ENCODE assay signal across 8 cellular contexts in the genomic region with DNA sequence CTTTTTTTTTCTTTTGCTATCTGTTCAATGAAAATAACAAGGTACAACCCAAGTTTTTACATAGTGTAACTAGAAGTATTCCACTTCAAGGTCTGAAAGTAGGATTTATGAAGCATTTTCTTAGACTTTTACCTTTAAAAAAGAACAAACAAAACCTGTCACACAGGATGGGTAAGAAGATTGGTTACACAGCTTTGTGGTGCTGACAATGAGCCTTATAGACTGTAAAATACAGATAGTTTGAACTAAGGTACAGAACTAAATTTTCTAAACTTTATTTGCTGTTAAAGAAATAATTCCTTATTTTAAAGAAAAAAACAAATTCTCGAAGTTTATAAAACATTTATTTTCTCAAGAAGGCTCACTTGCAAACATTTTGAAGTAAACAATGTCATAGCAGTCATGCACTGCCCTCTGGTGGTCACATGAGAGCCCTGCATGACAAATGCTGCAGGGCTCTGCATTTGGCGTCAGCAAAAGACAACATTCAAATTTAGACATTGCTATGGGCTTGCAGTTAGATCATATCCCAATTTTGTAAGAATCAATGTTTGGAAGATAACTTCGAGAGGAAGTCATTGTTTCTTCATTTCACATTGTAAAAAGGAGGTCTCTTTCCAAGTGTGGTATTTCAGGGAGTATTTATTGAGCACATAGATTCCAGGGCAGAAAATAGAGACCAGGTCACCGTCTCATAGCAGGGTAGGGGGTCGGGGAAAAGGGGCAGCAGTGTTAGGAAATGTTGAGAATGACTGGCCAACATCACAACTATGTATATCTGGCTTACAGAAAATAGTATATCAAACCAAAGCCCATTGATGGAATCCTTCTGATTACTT.
A peak's percentile ranks its signal among the peaks of the same experiment; 100 is the strongest.
DNase-seq lines count a peak whose midpoint lies in the region; ATAC-seq and TF ChIP-seq lines count a peak whose summit lies in the region.

No MANE protein-coding gene starts in this region.

- H3F3A ChIP-seq in MM.1S (ENCODE audit: insufficient read depth, low read length) = no peaks in the 10 kb centered on the region

- no peaks in the 10 kb centered on the region for H4K20me1 ChIP-seq in MM.1S (ENCODE audit: insufficient read depth, low read length)

- H3K9me3 ChIP-seq in MM.1S (replicated peaks; ENCODE audit: insufficient read depth, low read length) (no peaks in the 10 kb centered on the region), endodermal cell (ENCODE audit: control insufficient read depth, low read length) (peaks cover 39% of the 10 kb centered on the region), tibial nerve (peaks cover 0 to 25% (median 0%) of the 10 kb centered on the region in 4 donors)

- H3K9me3 Mint-ChIP-seq in activated CD4-positive, alpha-beta T cell treated with anti-CD3 and anti-CD28 coated beads for 36 hours (ENCODE audit: low read depth) = peaks cover 23% of the 10 kb centered on the region
- peaks cover 43% of the 10 kb centered on the region for H3K9me3 Mint-ChIP-seq in endodermal cell
- peaks cover 12 to 31% (median 22%) of the 10 kb centered on the region in 7 donors for H3K9me3 Mint-ChIP-seq in naive B cell

- in situ Hi-C loops in ACHN (cut with HindIII; ENCODE audit: low pct_ligation_motif_present, low pct_unique_long_range_greater_than_20kb, low sequenced_read_pairs) = no loop called here

- H3K4me1 ChIP-seq in MM.1S (ENCODE audit: low read length) = no peaks in the 10 kb centered on the region; the same call in 1 of the 2 replicates
- H3K4me1 ChIP-seq in endodermal cell (ENCODE audit: control insufficient read depth, insufficient read depth, low read length) = no peaks in the 10 kb centered on the region
- no peaks in the 10 kb centered on the region for H3K4me1 ChIP-seq in tibial nerve

- CTCF ChIA-PET in HEK293T (lab: Yijun Ruan, JAX) = interaction anchor here (0.6 to 1.1 kb wide), 4 partner anchors 25 to 938 kb away, joined by 3 to 7 read pairs (median 3); no protein-coding TSS in a partner anchor
- CTCF ChIA-PET in activated CD4-positive, alpha-beta T cell treated with anti-CD3 and anti-CD28 coated beads for 36 hours (lab: Charles Lee) = interaction anchor here (0.5 to 3.5 kb wide), 6 partner anchors 8 to 1899 kb away, joined by 3 to 39 read pairs (median 3); no protein-coding TSS in a partner anchor

- H3K27me3 Mint-ChIP-seq in activated CD4-positive, alpha-beta T cell treated with anti-CD3 and anti-CD28 coated beads for 36 hours = peaks cover 9% of the 10 kb centered on the region
- H3K27me3 Mint-ChIP-seq in endodermal cell (ENCODE audit: insufficient read depth) (peaks cover 2% of the 10 kb centered on the region), naive B cell (no peaks in the 10 kb centered on the region)

- H3K4me1 Mint-ChIP-seq in activated CD4-positive, alpha-beta T cell treated with anti-CD3 and anti-CD28 coated beads for 36 hours = no peaks in the 10 kb centered on the region
- no peaks in the 10 kb centered on the region for H3K4me1 Mint-ChIP-seq in endodermal cell
- no peaks in the 10 kb centered on the region for H3K4me1 Mint-ChIP-seq in naive B cell

- 0 out of 2 replicates have a peak overlapping the region, but pooled peaks have one; percentile 10 for H2AFZ ChIP-seq in MM.1S (ENCODE audit: low read length)

- TF ChIP-seq CTCF in GM10266 (IDR thresholded peaks at IDR 0.05; ENCODE audit: control insufficient read depth, insufficient read depth, low read depth, missing control alignments) (peak; percentile 90), MM.1S (IDR thresholded peaks at IDR 0.05; ENCODE audit: low read length) (peak; percentile 99), endodermal cell (conservative IDR thresholded peaks at IDR 0.05) (peak; percentile 99), tibial nerve (IDR thresholded peaks at IDR 0.05) (peak; percentile 69 to 89 (median 87))

- H3K27ac Mint-ChIP-seq in activated CD4-positive, alpha-beta T cell treated with anti-CD3 and anti-CD28 coated beads for 36 hours = no peak overlapping the region
- H3K27ac Mint-ChIP-seq in endodermal cell = no peak overlapping the region
- peak overlapping the region in 1 of 6 donors; percentile 1 for H3K27ac Mint-ChIP-seq in naive B cell

- DNase-seq in ACHN = peak; percentile 57
- DNase-seq in GM10266 (ENCODE audit: extremely low spot score) = peak; percentile 47
- DNase-seq in HEK293T (ENCODE audit: extremely low spot score) = peak; percentile 72
- DNase-seq in MM.1S = peak; percentile 78
- peak; percentile 70 for DNase-seq in activated CD4-positive, alpha-beta T cell treated with anti-CD3 and anti-CD28 coated beads for 36 hours
- DNase-seq in endodermal cell = peak; percentile 87
- peak; percentile 2 for DNase-seq in naive B cell
- DNase-seq in tibial nerve (ENCODE audit: low spot score in 2 of 2) = peak; percentile 31 to 46

- H3K27me3 ChIP-seq in MM.1S (replicated peaks; ENCODE audit: insufficient read depth, low read length) (no peaks in the 10 kb centered on the region), endodermal cell (ENCODE audit: control insufficient read depth, insufficient read depth, low read length, poor library complexity, severe bottlenecking) (no peaks in the 10 kb centered on the region), tibial nerve (no peaks in the 10 kb centered on the region)

- H3K27ac ChIP-seq in MM.1S (ENCODE audit: low read length) = no peak overlapping the region
- H3K27ac ChIP-seq in endodermal cell (ENCODE audit: low read depth, low read length) = no peak overlapping the region
- H3K27ac ChIP-seq in tibial nerve = no peak overlapping the region

- TF ChIP-seq POLR2A in tibial nerve (IDR thresholded peaks at IDR 0.05) = no peak

- POLR2A ChIA-PET in HEK293T (lab: Yijun Ruan, JAX) = no interaction called here
- POLR2A ChIA-PET in activated CD4-positive, alpha-beta T cell treated with anti-CD3 and anti-CD28 coated beads for 36 hours (lab: Charles Lee) = no interaction called here

- no peaks in the 10 kb centered on the region for H3K36me3 Mint-ChIP-seq in activated CD4-positive, alpha-beta T cell treated with anti-CD3 and anti-CD28 coated beads for 36 hours (ENCODE audit: low read depth)
- H3K36me3 Mint-ChIP-seq in endodermal cell (ENCODE audit: low read depth) (peaks cover 5% of the 10 kb centered on the region), naive B cell (peaks cover 6 to 9% of the 10 kb centered on the region in 2 donors)

- H3K4me3 Mint-ChIP-seq in activated CD4-positive, alpha-beta T cell treated with anti-CD3 and anti-CD28 coated beads for 36 hours = no peak overlapping the region
- H3K4me3 Mint-ChIP-seq in endodermal cell (no peak overlapping the region), naive B cell (no peak overlapping the region)

- no peak overlapping the region for H3K4me2 ChIP-seq in MM.1S (ENCODE audit: low read depth, low read length)

- H3K9ac ChIP-seq in MM.1S (ENCODE audit: low read length) (no peak overlapping the region), endodermal cell (ENCODE audit: extremely low read depth, low read length, poor library complexity, severe bottlenecking) (no peak overlapping the region)

- no peaks in the 10 kb centered on the region for H3K36me3 ChIP-seq in MM.1S (replicated peaks; ENCODE audit: insufficient read depth, low read length)
- no peaks in the 10 kb centered on the region for H3K36me3 ChIP-seq in endodermal cell (ENCODE audit: control insufficient read depth, insufficient read depth, low read length)
- no peaks in the 10 kb centered on the region for H3K36me3 ChIP-seq in tibial nerve

- intact Hi-C loops in activated CD4-positive, alpha-beta T cell treated with anti-CD3 and anti-CD28 coated beads for 36 hours (cut with DNase I, micrococcal nuclease) = loop anchor here (1.0 to 5.0 kb wide), 2 partner anchors 25 to 1724 kb away; no protein-coding TSS in a partner anchor

- H3K4me3 ChIP-seq in MM.1S (ENCODE audit: low read length) = no peak overlapping the region
- H3K4me3 ChIP-seq in endodermal cell (ENCODE audit: low read length) = no peak overlapping the region
- H3K4me3 ChIP-seq in tibial nerve = no peak overlapping the region

- no peak for TF ChIP-seq EP300 in tibial nerve (IDR thresholded peaks at IDR 0.05)

- H3K79me2 ChIP-seq in MM.1S (ENCODE audit: low read length) = no peaks in the 10 kb centered on the region

- H3K9me2 ChIP-seq in MM.1S (replicated peaks; ENCODE audit: insufficient read depth, low read length) = no peaks in the 10 kb centered on the region

- peak; percentile 33 for ATAC-seq in activated CD4-positive, alpha-beta T cell treated with anti-CD3 and anti-CD28 coated beads for 36 hours
- no peak for ATAC-seq in naive B cell (ENCODE audit: low read depth in 2 of 2)

- WGBS in endodermal cell (ENCODE audit: insufficient coverage in 1 of 2, insufficient read length in 1 of 2), 2 experiments = 12 to 48% methylated on average over 3 to 5 of the region's 5 CpGs
- WGBS in tibial nerve, 2 donors = 28 to 32% methylated on average over 5 of the region's 5 CpGs

TF ChIP-seq in HEK293T, 16 proteins besides CTCF, POLR2A, EP300 and RAD21:
- TF ChIP-seq ELF4 (IDR thresholded peaks at IDR 0.05) = 0 out of 2 replicates have a peak, but pooled peaks have one; percentile 24
- no peak for TF ChIP-seq ZNF384 (IDR thresholded peaks at IDR 0.05)
- TF ChIP-seq BHLHE40 (IDR thresholded peaks at IDR 0.05; ENCODE audit: borderline replicate concordance) = no peak
- TF ChIP-seq FOXM1 (IDR thresholded peaks at IDR 0.05; ENCODE audit: borderline replicate concordance) = no peak
- TF ChIP-seq, protein P1, sequence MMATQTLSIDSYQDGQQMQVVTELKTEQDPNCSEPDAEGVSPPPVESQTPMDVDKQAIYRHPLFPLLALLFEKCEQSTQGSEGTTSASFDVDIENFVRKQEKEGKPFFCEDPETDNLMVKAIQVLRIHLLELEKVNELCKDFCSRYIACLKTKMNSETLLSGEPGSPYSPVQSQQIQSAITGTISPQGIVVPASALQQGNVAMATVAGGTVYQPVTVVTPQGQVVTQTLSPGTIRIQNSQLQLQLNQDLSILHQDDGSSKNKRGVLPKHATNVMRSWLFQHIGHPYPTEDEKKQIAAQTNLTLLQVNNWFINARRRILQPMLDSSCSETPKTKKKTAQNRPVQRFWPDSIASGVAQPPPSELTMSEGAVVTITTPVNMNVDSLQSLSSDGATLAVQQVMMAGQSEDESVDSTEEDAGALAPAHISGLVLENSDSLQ (IDR thresholded peaks at IDR 0.05) = no peak

Comparison
In these comparisons a context has a peak if more than half of its experiments do, and no peak if none do; other contexts are left out.
1. DNase-seq: peak in every context shown above with its lines; median percentile 87 in endodermal cell; 78 in MM.1S; 72 in HEK293T; 70 in activated CD4-positive, alpha-beta T cell treated with anti-CD3 and anti-CD28 coated beads for 36 hours; 57 in ACHN; 47 in GM10266; 38 in tibial nerve; 2 in naive B cell.